In genomic region chrX:151006410-151007109, GRCh38 we compare ENCODE assay signal across 3 cellular contexts.
"Had no signal": no experiment of that assay in that cellular context is flagged by ENCODE, and none has a peak within 500 bp of the region (broad histone marks: within the 10 kb centered on the region; RNA-seq: fewer than 3 reads in every experiment).

No MANE protein-coding gene starts in this region.

- DNase-seq: GDM1, GF-D8 had no signal

- ATAC-seq: GM12878 had no signal

- H3K4me3 ChIP-seq: GM12878 had no signal
